ENCODE assay signal across 8 cellular contexts in genomic region chr15:70853855-70854668, GRCh38. TPM values are rescaled to one million over a fixed set of nuclear protein-coding genes. Genes with fewer than 3 reads are reported as not detected.
DNase-seq lines count a peak whose midpoint lies in the region; ATAC-seq and TF ChIP-seq lines count a peak whose summit lies in the region.

LARP6 (minus strand) TSS chr15:70854157; CDS start chr15:70854088, 69 bp downstream.

- peak within 1 kb of the TSS; percentile 82 for H3K27ac ChIP-seq in RWPE1
- peak within 1 kb of the TSS; percentile 83 for H3K27ac ChIP-seq in mammary epithelial cell (ENCODE audit: insufficient read depth, low read depth, low read length)

- H3K9ac ChIP-seq in mammary epithelial cell (ENCODE audit: insufficient read depth, low read length) (peak within 1 kb of the TSS; percentile 89), skeletal muscle satellite cell (ENCODE audit: low read depth, low read length) (peak within 1 kb of the TSS; percentile 94)

- H3K4me2 ChIP-seq in mammary epithelial cell (ENCODE audit: insufficient read depth, low read depth, low read length) (peak within 1 kb of the TSS; percentile 98), skeletal muscle satellite cell (ENCODE audit: low read length) (peak within 1 kb of the TSS; percentile 99)

- H3K9me3 ChIP-seq in mammary epithelial cell (replicated peaks; ENCODE audit: insufficient read depth, low read length) = no peaks in the 10 kb centered on the region
- no peaks in the 10 kb centered on the region for H3K9me3 ChIP-seq in skeletal muscle satellite cell (replicated peaks; ENCODE audit: low read length)

- H3K4me3 Mint-ChIP-seq in immature natural killer cell = peak within 1 kb of the TSS; percentile 73 to 87 (median 80)

- H3K27me3 Mint-ChIP-seq in immature natural killer cell (ENCODE audit: low read depth in 3 of 3) = peaks cover 21 to 40% (median 30%) of the 10 kb centered on the region in 3 donors

- no peaks in the 10 kb centered on the region for H4K20me1 ChIP-seq in mammary epithelial cell (ENCODE audit: insufficient read depth, low read length)

- H3K27me3 ChIP-seq in mammary epithelial cell (ENCODE audit: insufficient read depth, low read length) = no peaks in the 10 kb centered on the region
- no peaks in the 10 kb centered on the region for H3K27me3 ChIP-seq in skeletal muscle satellite cell (ENCODE audit: control insufficient read depth, insufficient read depth, low read length)

- DNase-seq in activated CD4-positive, alpha-beta T cell treated with anti-CD3 and anti-CD28 coated beads for 4 hours = peak; percentile 3 to 10
- DNase-seq in activated CD4-positive, alpha-beta T cell treated with anti-CD3 and anti-CD28 coated beads, Interleukin-2, amount 50 U/mL, for 4 hours = no peak
- peak; percentile 39 for DNase-seq in RWPE1 (ENCODE audit: low spot score)
- DNase-seq in mammary epithelial cell = peak; percentile 22
- DNase-seq in immature natural killer cell = peak; percentile 3 to 25 (median 15)
- DNase-seq in cortex of kidney (lab: John Stamatoyannopoulos, UW) = no peak

- TF ChIP-seq CTCF in RWPE1 (conservative IDR thresholded peaks at IDR 0.05; ENCODE audit: low read depth) (no peak), mammary epithelial cell (conservative IDR thresholded peaks at IDR 0.05 in 1 of 2, IDR thresholded peaks at IDR 0.05 in 1 of 2; ENCODE audit: extremely low read depth in 1 of 2, insufficient read depth in 1 of 2, low read depth in 1 of 2, low read length in 2 of 2) (no peak)

- POLR2A ChIA-PET in RWPE1 (lab: Yijun Ruan, JAX; ENCODE audit: low non-redundant PET) = no interaction called here

- in situ Hi-C loops in mammary epithelial cell (cut with MboI; ENCODE audit: low sequenced_read_pairs in 2 of 2) = no loop called here

- peak within 1 kb of the TSS; percentile 96 for H2AFZ ChIP-seq in mammary epithelial cell (ENCODE audit: low read depth, low read length)

- dilution Hi-C loops in mammary epithelial cell (cut with HindIII; ENCODE audit: low sequenced_read_pairs) = no loop called here

- H3K4me1 ChIP-seq in mammary epithelial cell (ENCODE audit: insufficient read depth, low read length) (peaks cover 36% of the 10 kb centered on the region), skeletal muscle satellite cell (ENCODE audit: control insufficient read depth, insufficient read depth, low read length) (peaks cover 55% of the 10 kb centered on the region)

- CTCF ChIA-PET in RWPE1 (lab: Yijun Ruan, JAX) (interaction anchor here (0.7 to 1.2 kb wide), 3 partner anchors 16 to 134 kb away, joined by 4 to 5 read pairs (median 4); no protein-coding TSS in a partner anchor), mammary epithelial cell (lab: Charles Lee; ENCODE audit: low non-redundant PET) (interaction anchor here (0.6 to 1.7 kb wide), 3 partner anchors 20 to 577 kb away, joined by 3 to 6 read pairs (median 6); no protein-coding TSS in a partner anchor)

- H3K79me2 ChIP-seq in mammary epithelial cell (ENCODE audit: insufficient read depth, low read length) = peaks cover 32% of the 10 kb centered on the region

- no TSS peak for BruUV-seq in mammary epithelial cell (replicated peaks; lab: Mats Ljungman, UMichigan)

- no peak within 1 kb of the TSS for H3K27ac Mint-ChIP-seq in immature natural killer cell

- ATAC-seq in GM19467 (IDR thresholded peaks at IDR 0.05; ENCODE audit: unreplicated experiment) = no peak

- H3K4me1 Mint-ChIP-seq in immature natural killer cell = peaks cover 8 to 11% of the 10 kb centered on the region in 2 donors

- intact Hi-C loops in mammary epithelial cell (cut with micrococcal nuclease) = loop anchor here (1.0 to 10.0 kb wide), 3 partner anchors 21 to 201 kb away; partner anchors contain the start of genes LRRC49 and THAP10

- no peaks in the 10 kb centered on the region for H3K36me3 Mint-ChIP-seq in immature natural killer cell

- 7% methylated on average over 11 of the region's 94 CpGs for WGBS in mammary epithelial cell (ENCODE audit: low coverage, missing lambda C conversion rate)

- H3K9me3 Mint-ChIP-seq in immature natural killer cell = no peaks in the 10 kb centered on the region

- H3K36me3 ChIP-seq in mammary epithelial cell (ENCODE audit: insufficient read depth, low read length) = peaks cover 11% of the 10 kb centered on the region
- H3K36me3 ChIP-seq in skeletal muscle satellite cell (ENCODE audit: insufficient read depth, low read length) = peaks cover 21% of the 10 kb centered on the region

- peak within 1 kb of the TSS; percentile 66 to 87 (median 83) for H3K4me3 ChIP-seq in mammary epithelial cell (replicated peaks in 1 of 3; ENCODE audit: insufficient read depth in 1 of 3, low read depth in 2 of 3, low read length in 3 of 3)
- H3K4me3 ChIP-seq in skeletal muscle satellite cell (ENCODE audit: low read length) = peak within 1 kb of the TSS; percentile 96

RNA-seq across cellular contexts. Expression of gene LARP6, which starts in this region (rescaled TPM):
- 10 to 100 TPM; 37.5 to 77.3 TPM for total RNA-seq in mammary epithelial cell
- polyA plus RNA-seq in mammary epithelial cell (39.1 TPM), immature natural killer cell (not detected)
- 5.9 TPM for polyA minus RNA-seq in mammary epithelial cell
- 37.5 and 45.7 TPM in 2 replicates for total RNA-seq in skeletal muscle satellite cell (2012; rRNA removed)

Comparison
In these comparisons a context has a peak if more than half of its experiments do, and no peak if none do; other contexts are left out.
1. RNA of gene LARP6 (polyA plus RNA-seq): 39.1 TPM in mammary epithelial cell (single experiment); not detected in immature natural killer cell; every median in the first group is over 10 times any median in the second.
2. DNase-seq: peak in activated CD4-positive, alpha-beta T cell treated with anti-CD3 and anti-CD28 coated beads for 4 hours (2 of 2), RWPE1 (single experiment) and mammary epithelial cell (single experiment); none in activated CD4-positive, alpha-beta T cell treated with anti-CD3 and anti-CD28 coated beads, Interleukin-2, amount 50 U/mL, for 4 hours (0 of 2) and cortex of kidney (single experiment).
3. Peak in DNase-seq in immature natural killer cell; RNA of the gene not detected or under 1 TPM.